In the genomic region with DNA sequence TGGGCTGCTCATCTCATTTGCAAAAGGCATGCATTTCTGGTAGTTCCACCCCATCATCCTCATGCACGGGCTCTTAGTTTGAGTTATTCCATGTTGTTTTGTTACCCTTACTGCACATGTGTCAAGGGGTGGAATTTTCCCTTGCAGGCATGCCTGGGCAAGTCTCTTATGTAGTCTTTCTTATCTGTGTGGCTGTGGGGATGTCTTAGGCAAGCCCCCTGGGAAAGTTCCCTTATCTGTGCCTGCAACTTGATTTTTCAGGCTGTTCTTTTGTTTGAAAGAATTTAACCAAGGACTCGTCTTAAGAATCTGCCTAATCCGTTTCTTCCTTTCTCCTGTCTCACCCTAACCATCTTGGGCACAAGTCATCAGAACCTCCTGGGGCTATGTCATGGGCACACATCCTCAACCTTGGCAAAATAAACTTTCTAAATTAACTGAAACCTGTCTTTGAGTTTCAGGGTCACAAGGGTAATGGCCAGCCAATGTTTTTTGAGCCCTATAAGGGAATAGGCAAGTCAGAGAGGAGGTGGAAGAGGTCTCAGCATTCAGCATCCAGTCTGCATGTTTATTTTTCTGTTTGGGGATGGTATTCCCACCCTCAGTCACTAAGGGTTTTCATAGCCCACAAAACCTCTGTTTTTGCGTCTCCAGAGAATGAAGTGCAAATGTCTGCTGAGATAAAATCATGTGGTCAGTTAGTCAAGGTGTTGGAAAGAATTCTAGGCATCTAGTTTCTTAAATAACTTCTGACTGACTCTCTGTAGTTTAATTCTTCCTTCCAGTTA, we compare ENCODE assay signal across 15 cellular contexts.
DNase-seq lines count a peak whose midpoint lies in the region; TF ChIP-seq lines count a peak whose summit lies in the region.
"Had no signal": no experiment of that assay in that cellular context is flagged by ENCODE, and none has a peak within 500 bp of the region (broad histone marks: within the 10 kb centered on the region; RNA-seq: fewer than 3 reads in every experiment).

No MANE protein-coding gene starts in this region.

- WGBS in neuronal stem cell (ENCODE audit: extremely low coverage in 2 of 2, insufficient read length in 2 of 2, insufficient replicate concordance in 1 of 2), 2 donors, result no CpG with 5 or more reads among the region's 4 CpGs

- no peak overlapping the region for H2AK5ac ChIP-seq in neuronal stem cell (ENCODE audit: low read depth, low read length)

- in situ Hi-C loops in HAP-1 (cut with MboI; ENCODE audit: low sequenced_read_pairs), result no loop called here

- H3K23ac ChIP-seq in neuronal stem cell (ENCODE audit: low read depth, low read length, poor library complexity), result no peak overlapping the region

- no peaks in the 10 kb centered on the region for H3K79me1 ChIP-seq in neuronal stem cell (ENCODE audit: low read depth, low read length)

- H3K27ac ChIP-seq in neuronal stem cell (replicated peaks; ENCODE audit: low read length) (peak overlapping the region; percentile 66), colonic mucosa (no peak overlapping the region)
- H3K27ac ChIP-seq: esophagus muscularis mucosa, RWPE1, stomach had no signal

- H3K9me3 ChIP-seq in neuronal stem cell (replicated peaks in 1 of 2; ENCODE audit: control insufficient read depth in 2 of 2, insufficient read depth in 1 of 2, low read depth in 1 of 2, low read length in 2 of 2), result no peaks in the 10 kb centered on the region
- no peaks in the 10 kb centered on the region for H3K9me3 ChIP-seq in HAP-1
- no peaks in the 10 kb centered on the region for H3K9me3 ChIP-seq in colonic mucosa
- H3K9me3 ChIP-seq: esophagus muscularis mucosa, stomach had no signal

- no peaks in the 10 kb centered on the region for H3K27me3 ChIP-seq in neuronal stem cell (ENCODE audit: control insufficient read depth in 3 of 3, insufficient read depth in 3 of 3, low read depth in 1 of 3, low read length in 3 of 3)
- H3K27me3 ChIP-seq in HAP-1 (ENCODE audit: low read depth), result no peaks in the 10 kb centered on the region
- no peaks in the 10 kb centered on the region for H3K27me3 ChIP-seq in colonic mucosa
- H3K27me3 ChIP-seq: esophagus muscularis mucosa, stomach had no signal

- H2BK5ac ChIP-seq in neuronal stem cell (ENCODE audit: low read length), result peak overlapping the region; percentile 2

- no peak overlapping the region for H4K8ac ChIP-seq in neuronal stem cell (ENCODE audit: low read depth, low read length)

- H3K4me3 ChIP-seq in GM12865 (ENCODE audit: low read depth, low read length), result no peak overlapping the region
- H3K4me3 ChIP-seq in neuronal stem cell (ENCODE audit: low read length in 2 of 2), result no peak overlapping the region
- H3K4me3 ChIP-seq in HAP-1, result no peak overlapping the region
- H3K4me3 ChIP-seq in colonic mucosa, result no peak overlapping the region
- H3K4me3 ChIP-seq: esophagus muscularis mucosa, stomach had no signal

- no peak overlapping the region for H4K91ac ChIP-seq in neuronal stem cell (ENCODE audit: low read depth, low read length, poor library complexity)

- H2BK12ac ChIP-seq in neuronal stem cell (ENCODE audit: low read length), result no peak overlapping the region

- TF ChIP-seq POLR2A in erythroblast (IDR thresholded peaks at IDR 0.05; ENCODE audit: low read length), result no peak

- no peak overlapping the region for H3K9ac ChIP-seq in neuronal stem cell (ENCODE audit: low read depth, low read length, poor library complexity)
- no peak overlapping the region for H3K9ac ChIP-seq in colonic mucosa (ENCODE audit: low read depth in 2 of 2, low read length in 2 of 2)

- H2BK15ac ChIP-seq in neuronal stem cell (ENCODE audit: low read length), result no peak overlapping the region

- intact Hi-C loops in colonic mucosa (cut with DNase I), result no loop called here

- TF ChIP-seq CTCF in GM12865 (IDR thresholded peaks at IDR 0.05; ENCODE audit: insufficient read depth, low read depth, low read length, missing control alignments), result no peak
- TF ChIP-seq CTCF in colonic mucosa (IDR thresholded peaks at IDR 0.05), result no peak

- no peak overlapping the region for H3K4me2 ChIP-seq in neuronal stem cell (ENCODE audit: insufficient read depth, low read length, poor library complexity, severe bottlenecking)

- H3K18ac ChIP-seq in neuronal stem cell (ENCODE audit: low read length), result no peak overlapping the region

- H3K14ac ChIP-seq in neuronal stem cell (ENCODE audit: low read length), result no peak overlapping the region

- peak; percentile 21 for DNase-seq in GM12865 (ENCODE audit: low read depth)
- DNase-seq in OCI-M1 (lab: John Stamatoyannopoulos, UW), result peak; percentile 50
- peak; percentile 6 to 26 for DNase-seq in erythroblast (lab: John Stamatoyannopoulos, UW)
- DNase-seq in neuronal stem cell (ENCODE audit: low spot score), result peak; percentile 33
- DNase-seq in HAP-1 (ENCODE audit: low spot score in 2 of 2), result no peak
- DNase-seq in colonic mucosa, result no peak
- no peak for DNase-seq in HK-2 (ENCODE audit: unreplicated experiment)
- DNase-seq: activated CD4-positive, alpha-beta memory T cell treated with anti-CD3 and anti-CD28 coated beads, Interleukin-2, amount 10 ng/mL, durations not matched to agents 7 days and 5 days; CD4-positive, CD25-positive, alpha-beta regulatory T cell; cerebellar nuclear complex; NCI-H1105; NCI-H526 treated with DMSO at 0.1 percent for 48 hours; stomach had no signal

- H2BK120ac ChIP-seq in neuronal stem cell (ENCODE audit: low read depth, low read length), result no peak overlapping the region

- H2AFZ ChIP-seq in neuronal stem cell (ENCODE audit: low read length), result peak overlapping the region; percentile 78

- H3K36me3 ChIP-seq in neuronal stem cell (replicated peaks in 1 of 2; ENCODE audit: control insufficient read depth in 2 of 2, insufficient read depth in 2 of 2, low read length in 2 of 2), result no peaks in the 10 kb centered on the region
- H3K36me3 ChIP-seq in HAP-1 (replicated peaks), result no peaks in the 10 kb centered on the region
- no peaks in the 10 kb centered on the region for H3K36me3 ChIP-seq in colonic mucosa
- H3K36me3 ChIP-seq: esophagus muscularis mucosa, stomach had no signal

- H3K4me1 ChIP-seq in neuronal stem cell (ENCODE audit: control insufficient read depth in 2 of 2, insufficient read depth in 1 of 2, low read depth in 1 of 2, low read length in 2 of 2) (peaks cover 4 to 7% of the 10 kb centered on the region in 2 donors), HAP-1 (no peaks in the 10 kb centered on the region), colonic mucosa (no peaks in the 10 kb centered on the region)
- H3K4me1 ChIP-seq: esophagus muscularis mucosa, stomach had no signal

- no peak overlapping the region for H3K4ac ChIP-seq in neuronal stem cell (ENCODE audit: low read length)

Comparison
In these comparisons a context has a peak if more than half of its experiments do, and no peak if none do; other contexts are left out.
1. DNase-seq: peak in GM12865 (single experiment), OCI-M1 (single experiment), erythroblast (2 of 2) and neuronal stem cell (single experiment); none in HAP-1 (0 of 2), colonic mucosa (single experiment) and HK-2 (single experiment).